Comparison of ENCODE assay signal across 1 cellular context in the genomic region with DNA sequence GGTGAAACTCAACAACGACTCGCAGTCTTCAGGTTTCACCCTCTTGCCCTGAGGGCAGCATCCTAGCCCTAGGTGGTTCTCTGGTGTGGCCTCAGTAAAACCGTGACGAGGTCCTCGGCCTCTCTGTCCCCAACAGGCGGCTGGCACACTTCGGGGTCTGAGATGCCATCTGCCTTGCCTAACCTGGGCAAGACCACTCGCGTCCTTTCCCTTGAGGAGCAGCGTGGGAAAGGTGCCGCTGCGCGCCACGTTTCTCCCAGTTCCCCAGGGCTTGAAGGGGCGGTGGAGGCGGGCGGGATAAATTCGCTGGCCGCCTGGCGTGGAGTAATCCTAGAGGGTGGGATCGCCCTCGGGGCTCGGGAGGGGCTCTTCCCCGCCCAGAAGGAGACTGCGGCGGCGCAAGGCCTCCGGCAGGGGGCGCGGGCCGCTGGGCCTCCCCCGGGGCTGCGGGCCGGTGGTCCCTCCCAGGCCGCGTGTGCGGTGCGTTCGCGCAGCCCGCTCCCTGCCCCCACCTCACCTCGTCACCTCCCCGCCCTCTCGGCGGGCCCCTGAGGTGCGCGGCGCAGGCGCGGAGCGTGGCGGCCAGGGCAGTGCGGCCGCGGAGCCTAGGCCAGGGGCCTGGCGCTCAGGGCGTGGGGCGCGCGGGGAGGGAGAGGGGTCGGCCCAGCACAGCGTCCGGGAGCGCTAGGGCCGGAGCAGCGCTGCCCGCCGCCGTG.
A peak's percentile ranks its signal among the peaks of the same experiment; 100 is the strongest.
TF ChIP-seq lines count a peak whose summit lies in the region.

Gene ZNF639 (plus strand): TSS at position 551 of the 716 bp plus-strand sequence. CDS start 5,263 bp downstream, outside the sequence.

TF ChIP-seq in HepG2, 621 proteins besides CTCF, POLR2A, EP300 and RAD21 (continued from another document and continues in another):
- TF ChIP-seq ARID4A (CRISPR knock-in tag; IDR thresholded peaks at IDR 0.05; ENCODE audit: borderline replicate concordance) = peak; percentile 35; the same call in 1 of the 2 replicates
- TF ChIP-seq ZNF558 (CRISPR knock-in tag; IDR thresholded peaks at IDR 0.05; ENCODE audit: borderline replicate concordance) = peak; percentile 54; the same call in 1 of the 2 replicates
- 0 out of 2 replicates have a peak, but pooled peaks have one; percentile 12 for TF ChIP-seq ZNF12 (CRISPR knock-in tag; IDR thresholded peaks at IDR 0.05)
- TF ChIP-seq ZEB1 (IDR thresholded peaks at IDR 0.05; ENCODE audit: insufficient replicate concordance, low read depth) = no peak
- no peak for TF ChIP-seq ZFAT (CRISPR knock-in tag; conservative IDR thresholded peaks at IDR 0.05)
- peak; percentile 90 for TF ChIP-seq ZNF777 (CRISPR knock-in tag; IDR thresholded peaks at IDR 0.05)
- TF ChIP-seq, protein P1, sequence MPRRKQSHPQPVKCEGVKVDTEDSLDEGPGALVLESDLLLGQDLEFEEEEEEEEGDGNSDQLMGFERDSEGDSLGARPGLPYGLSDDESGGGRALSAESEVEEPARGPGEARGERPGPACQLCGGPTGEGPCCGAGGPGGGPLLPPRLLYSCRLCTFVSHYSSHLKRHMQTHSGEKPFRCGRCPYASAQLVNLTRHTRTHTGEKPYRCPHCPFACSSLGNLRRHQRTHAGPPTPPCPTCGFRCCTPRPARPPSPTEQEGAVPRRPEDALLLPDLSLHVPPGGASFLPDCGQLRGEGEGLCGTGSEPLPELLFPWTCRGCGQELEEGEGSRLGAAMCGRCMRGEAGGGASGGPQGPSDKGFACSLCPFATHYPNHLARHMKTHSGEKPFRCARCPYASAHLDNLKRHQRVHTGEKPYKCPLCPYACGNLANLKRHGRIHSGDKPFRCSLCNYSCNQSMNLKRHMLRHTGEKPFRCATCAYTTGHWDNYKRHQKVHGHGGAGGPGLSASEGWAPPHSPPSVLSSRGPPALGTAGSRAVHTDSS (CRISPR knock-in tag; conservative IDR thresholded peaks at IDR 0.05) = no peak
- no peak for TF ChIP-seq NFATC3 (CRISPR knock-in tag; IDR thresholded peaks at IDR 0.05)
- no peak for TF ChIP-seq ZFP37 (CRISPR knock-in tag; IDR thresholded peaks at IDR 0.05; ENCODE audit: borderline replicate concordance)
- TF ChIP-seq, protein P2, sequence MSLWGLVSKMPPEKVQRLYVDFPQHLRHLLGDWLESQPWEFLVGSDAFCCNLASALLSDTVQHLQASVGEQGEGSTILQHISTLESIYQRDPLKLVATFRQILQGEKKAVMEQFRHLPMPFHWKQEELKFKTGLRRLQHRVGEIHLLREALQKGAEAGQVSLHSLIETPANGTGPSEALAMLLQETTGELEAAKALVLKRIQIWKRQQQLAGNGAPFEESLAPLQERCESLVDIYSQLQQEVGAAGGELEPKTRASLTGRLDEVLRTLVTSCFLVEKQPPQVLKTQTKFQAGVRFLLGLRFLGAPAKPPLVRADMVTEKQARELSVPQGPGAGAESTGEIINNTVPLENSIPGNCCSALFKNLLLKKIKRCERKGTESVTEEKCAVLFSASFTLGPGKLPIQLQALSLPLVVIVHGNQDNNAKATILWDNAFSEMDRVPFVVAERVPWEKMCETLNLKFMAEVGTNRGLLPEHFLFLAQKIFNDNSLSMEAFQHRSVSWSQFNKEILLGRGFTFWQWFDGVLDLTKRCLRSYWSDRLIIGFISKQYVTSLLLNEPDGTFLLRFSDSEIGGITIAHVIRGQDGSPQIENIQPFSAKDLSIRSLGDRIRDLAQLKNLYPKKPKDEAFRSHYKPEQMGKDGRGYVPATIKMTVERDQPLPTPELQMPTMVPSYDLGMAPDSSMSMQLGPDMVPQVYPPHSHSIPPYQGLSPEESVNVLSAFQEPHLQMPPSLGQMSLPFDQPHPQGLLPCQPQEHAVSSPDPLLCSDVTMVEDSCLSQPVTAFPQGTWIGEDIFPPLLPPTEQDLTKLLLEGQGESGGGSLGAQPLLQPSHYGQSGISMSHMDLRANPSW (CRISPR knock-in tag; IDR thresholded peaks at IDR 0.05; ENCODE audit: borderline replicate concordance) = no peak
- TF ChIP-seq REL (CRISPR knock-in tag; conservative IDR thresholded peaks at IDR 0.05) = no peak
- no peak for TF ChIP-seq ZNF577 (CRISPR knock-in tag; IDR thresholded peaks at IDR 0.05; ENCODE audit: borderline replicate concordance, low read depth)
- no peak for TF ChIP-seq HHEX (CRISPR knock-in tag; IDR thresholded peaks at IDR 0.05)
- TF ChIP-seq ZNF354B (CRISPR knock-in tag; IDR thresholded peaks at IDR 0.05) = 0 out of 2 replicates have a peak, but pooled peaks have one; percentile 6
- no peak for TF ChIP-seq CEBPB (IDR thresholded peaks at IDR 0.05; ENCODE audit: borderline replicate concordance, low read depth, low read length)
- TF ChIP-seq, protein P3, sequence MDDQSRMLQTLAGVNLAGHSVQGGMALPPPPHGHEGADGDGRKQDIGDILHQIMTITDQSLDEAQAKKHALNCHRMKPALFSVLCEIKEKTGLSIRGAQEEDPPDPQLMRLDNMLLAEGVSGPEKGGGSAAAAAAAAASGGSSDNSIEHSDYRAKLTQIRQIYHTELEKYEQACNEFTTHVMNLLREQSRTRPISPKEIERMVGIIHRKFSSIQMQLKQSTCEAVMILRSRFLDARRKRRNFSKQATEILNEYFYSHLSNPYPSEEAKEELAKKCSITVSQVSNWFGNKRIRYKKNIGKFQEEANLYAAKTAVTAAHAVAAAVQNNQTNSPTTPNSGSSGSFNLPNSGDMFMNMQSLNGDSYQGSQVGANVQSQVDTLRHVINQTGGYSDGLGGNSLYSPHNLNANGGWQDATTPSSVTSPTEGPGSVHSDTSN (CRISPR knock-in tag; IDR thresholded peaks at IDR 0.05; ENCODE audit: borderline replicate concordance) = no peak
- TF ChIP-seq ZNF24 (IDR thresholded peaks at IDR 0.05) = no peak
- no peak for TF ChIP-seq ZNF205 (CRISPR knock-in tag; IDR thresholded peaks at IDR 0.05)
- TF ChIP-seq NFKBIZ (CRISPR knock-in tag; IDR thresholded peaks at IDR 0.05) = no peak
- TF ChIP-seq ZNF546 (CRISPR knock-in tag; conservative IDR thresholded peaks at IDR 0.05) = peak; percentile 30; the same call in 1 of the 2 replicates
- TF ChIP-seq, protein P4, sequence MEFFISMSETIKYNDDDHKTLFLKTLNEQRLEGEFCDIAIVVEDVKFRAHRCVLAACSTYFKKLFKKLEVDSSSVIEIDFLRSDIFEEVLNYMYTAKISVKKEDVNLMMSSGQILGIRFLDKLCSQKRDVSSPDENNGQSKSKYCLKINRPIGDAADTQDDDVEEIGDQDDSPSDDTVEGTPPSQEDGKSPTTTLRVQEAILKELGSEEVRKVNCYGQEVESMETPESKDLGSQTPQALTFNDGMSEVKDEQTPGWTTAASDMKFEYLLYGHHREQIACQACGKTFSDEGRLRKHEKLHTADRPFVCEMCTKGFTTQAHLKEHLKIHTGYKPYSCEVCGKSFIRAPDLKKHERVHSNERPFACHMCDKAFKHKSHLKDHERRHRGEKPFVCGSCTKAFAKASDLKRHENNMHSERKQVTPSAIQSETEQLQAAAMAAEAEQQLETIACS (CRISPR knock-in tag; IDR thresholded peaks at IDR 0.05) = no peak
- no peak; the same call in 1 of the 2 replicates for TF ChIP-seq KDM2A (CRISPR knock-in tag; IDR thresholded peaks at IDR 0.05; ENCODE audit: borderline replicate concordance, low read depth)
- no peak for TF ChIP-seq SNAPC2 (CRISPR knock-in tag; IDR thresholded peaks at IDR 0.05)
- TF ChIP-seq, protein P5, sequence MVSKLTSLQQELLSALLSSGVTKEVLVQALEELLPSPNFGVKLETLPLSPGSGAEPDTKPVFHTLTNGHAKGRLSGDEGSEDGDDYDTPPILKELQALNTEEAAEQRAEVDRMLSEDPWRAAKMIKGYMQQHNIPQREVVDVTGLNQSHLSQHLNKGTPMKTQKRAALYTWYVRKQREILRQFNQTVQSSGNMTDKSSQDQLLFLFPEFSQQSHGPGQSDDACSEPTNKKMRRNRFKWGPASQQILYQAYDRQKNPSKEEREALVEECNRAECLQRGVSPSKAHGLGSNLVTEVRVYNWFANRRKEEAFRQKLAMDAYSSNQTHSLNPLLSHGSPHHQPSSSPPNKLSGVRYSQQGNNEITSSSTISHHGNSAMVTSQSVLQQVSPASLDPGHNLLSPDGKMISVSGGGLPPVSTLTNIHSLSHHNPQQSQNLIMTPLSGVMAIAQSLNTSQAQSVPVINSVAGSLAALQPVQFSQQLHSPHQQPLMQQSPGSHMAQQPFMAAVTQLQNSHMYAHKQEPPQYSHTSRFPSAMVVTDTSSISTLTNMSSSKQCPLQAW (CRISPR knock-in tag; IDR thresholded peaks at IDR 0.05) = peak; percentile 77
- TF ChIP-seq, protein P6, sequence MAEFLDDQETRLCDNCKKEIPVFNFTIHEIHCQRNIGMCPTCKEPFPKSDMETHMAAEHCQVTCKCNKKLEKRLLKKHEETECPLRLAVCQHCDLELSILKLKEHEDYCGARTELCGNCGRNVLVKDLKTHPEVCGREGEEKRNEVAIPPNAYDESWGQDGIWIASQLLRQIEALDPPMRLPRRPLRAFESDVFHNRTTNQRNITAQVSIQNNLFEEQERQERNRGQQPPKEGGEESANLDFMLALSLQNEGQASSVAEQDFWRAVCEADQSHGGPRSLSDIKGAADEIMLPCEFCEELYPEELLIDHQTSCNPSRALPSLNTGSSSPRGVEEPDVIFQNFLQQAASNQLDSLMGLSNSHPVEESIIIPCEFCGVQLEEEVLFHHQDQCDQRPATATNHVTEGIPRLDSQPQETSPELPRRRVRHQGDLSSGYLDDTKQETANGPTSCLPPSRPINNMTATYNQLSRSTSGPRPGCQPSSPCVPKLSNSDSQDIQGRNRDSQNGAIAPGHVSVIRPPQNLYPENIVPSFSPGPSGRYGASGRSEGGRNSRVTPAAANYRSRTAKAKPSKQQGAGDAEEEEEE (CRISPR knock-in tag; IDR thresholded peaks at IDR 0.05; ENCODE audit: borderline replicate concordance) = no peak
- no peak for TF ChIP-seq SNRNP70 (IDR thresholded peaks at IDR 0.05; ENCODE audit: low read depth, low read length)
- 0 out of 2 replicates have a peak, but pooled peaks have one; percentile 64 for TF ChIP-seq TP53 (CRISPR knock-in tag; conservative IDR thresholded peaks at IDR 0.05)
- TF ChIP-seq PTBP1 (IDR thresholded peaks at IDR 0.05; ENCODE audit: low read depth, low read length, poor library complexity, severe bottlenecking) = peak; percentile 75
- TF ChIP-seq ZFYVE20 (CRISPR knock-in tag; IDR thresholded peaks at IDR 0.05; ENCODE audit: borderline replicate concordance, low read depth) = peak; percentile 81; the same call in 1 of the 2 replicates
- no peak for TF ChIP-seq SOX13 (IDR thresholded peaks at IDR 0.05)
- TF ChIP-seq SOX13 (CRISPR knock-in tag; conservative IDR thresholded peaks at IDR 0.05 in 1 of 2, IDR thresholded peaks at IDR 0.05 in 1 of 2) = no peak
- no peak for TF ChIP-seq ARNT (IDR thresholded peaks at IDR 0.05)
- TF ChIP-seq SP1 (IDR thresholded peaks at IDR 0.05) = no peak
- TF ChIP-seq SP1 (CRISPR knock-in tag; IDR thresholded peaks at IDR 0.05) = peak; percentile 53; the same call in 1 of the 2 replicates
- TF ChIP-seq ETV5 (CRISPR knock-in tag; IDR thresholded peaks at IDR 0.05; ENCODE audit: borderline replicate concordance) = no peak
- no peak for TF ChIP-seq ZNF225 (CRISPR knock-in tag; IDR thresholded peaks at IDR 0.05)
- TF ChIP-seq, protein P7, sequence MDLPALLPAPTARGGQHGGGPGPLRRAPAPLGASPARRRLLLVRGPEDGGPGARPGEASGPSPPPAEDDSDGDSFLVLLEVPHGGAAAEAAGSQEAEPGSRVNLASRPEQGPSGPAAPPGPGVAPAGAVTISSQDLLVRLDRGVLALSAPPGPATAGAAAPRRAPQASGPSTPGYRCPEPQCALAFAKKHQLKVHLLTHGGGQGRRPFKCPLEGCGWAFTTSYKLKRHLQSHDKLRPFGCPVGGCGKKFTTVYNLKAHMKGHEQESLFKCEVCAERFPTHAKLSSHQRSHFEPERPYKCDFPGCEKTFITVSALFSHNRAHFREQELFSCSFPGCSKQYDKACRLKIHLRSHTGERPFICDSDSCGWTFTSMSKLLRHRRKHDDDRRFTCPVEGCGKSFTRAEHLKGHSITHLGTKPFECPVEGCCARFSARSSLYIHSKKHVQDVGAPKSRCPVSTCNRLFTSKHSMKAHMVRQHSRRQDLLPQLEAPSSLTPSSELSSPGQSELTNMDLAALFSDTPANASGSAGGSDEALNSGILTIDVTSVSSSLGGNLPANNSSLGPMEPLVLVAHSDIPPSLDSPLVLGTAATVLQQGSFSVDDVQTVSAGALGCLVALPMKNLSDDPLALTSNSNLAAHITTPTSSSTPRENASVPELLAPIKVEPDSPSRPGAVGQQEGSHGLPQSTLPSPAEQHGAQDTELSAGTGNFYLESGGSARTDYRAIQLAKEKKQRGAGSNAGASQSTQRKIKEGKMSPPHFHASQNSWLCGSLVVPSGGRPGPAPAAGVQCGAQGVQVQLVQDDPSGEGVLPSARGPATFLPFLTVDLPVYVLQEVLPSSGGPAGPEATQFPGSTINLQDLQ (CRISPR knock-in tag; IDR thresholded peaks at IDR 0.05) = no peak
- no peak for TF ChIP-seq KDM1A (CRISPR knock-in tag; IDR thresholded peaks at IDR 0.05)
- TF ChIP-seq DR1 (CRISPR knock-in tag; IDR thresholded peaks at IDR 0.05) = no peak; the same call in 1 of the 2 replicates
